Comparison of ENCODE assay signal across 19 cellular contexts in the genomic region with DNA sequence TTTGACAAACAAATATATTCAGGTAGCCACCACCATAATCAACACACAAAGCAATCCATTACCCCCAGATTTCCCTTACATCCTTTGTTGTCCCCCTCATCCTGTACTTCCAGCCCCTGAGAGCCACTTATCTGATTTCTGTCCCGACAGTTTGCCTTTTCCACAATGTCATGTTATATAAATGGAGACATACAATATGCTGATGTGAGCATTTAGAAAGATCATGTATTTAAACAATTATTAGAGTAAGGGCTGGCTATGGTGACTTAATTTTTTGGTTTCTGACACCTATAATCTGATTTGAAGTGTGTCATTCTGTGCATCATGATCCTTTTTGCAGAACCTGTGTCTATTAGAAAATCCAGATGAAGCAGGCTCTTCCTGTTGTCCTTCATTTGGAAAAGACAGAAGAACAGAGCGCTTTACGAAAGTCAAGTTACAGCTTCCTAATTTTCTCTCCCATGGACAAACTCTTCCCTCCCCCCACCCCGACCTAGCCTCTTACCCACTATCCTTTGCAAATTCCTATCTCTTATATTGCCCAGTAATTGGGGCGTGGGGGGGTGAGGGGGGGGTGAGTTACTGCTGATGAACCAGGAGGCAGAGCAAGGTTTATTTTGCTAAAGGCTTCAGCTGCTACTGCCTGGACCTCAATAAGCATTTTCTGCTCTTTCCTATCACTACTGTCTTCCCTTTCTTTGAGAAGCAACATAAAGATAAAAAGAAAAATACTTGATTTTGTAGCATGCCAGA.
DNase-seq lines count a peak whose midpoint lies in the region; ATAC-seq and TF ChIP-seq lines count a peak whose summit lies in the region.
"Had no signal": no experiment of that assay in that cellular context is flagged by ENCODE, and none has a peak within 500 bp of the region (broad histone marks: within the 10 kb centered on the region; RNA-seq: fewer than 3 reads in every experiment).

No MANE protein-coding gene starts in this region.

- H3F3A ChIP-seq in smooth muscle cell (ENCODE audit: low read depth): peaks cover 3% of the 10 kb centered on the region

- H3K27ac Mint-ChIP-seq in MCF 10A (ENCODE audit: low read depth, unreplicated experiment): no peak overlapping the region
- H3K27ac Mint-ChIP-seq: stimulated activated effector memory CD8-positive, alpha-beta T cell treated with anti-CD3 and anti-CD28 coated beads, Interleukin-12 subunit alpha, Interleukin-12 subunit beta, amount 100 ng/mL, for 72 hours had no signal

- ATAC-seq in SK-N-SH treated with all-trans-retinoic acid at 6 μM for 48 hours (no peak), GM18505 (IDR thresholded peaks at IDR 0.05; ENCODE audit: unreplicated experiment) (no peak), psoas muscle (no peak)
- ATAC-seq: stimulated activated effector memory CD8-positive, alpha-beta T cell treated with anti-CD3 and anti-CD28 coated beads, Interleukin-12 subunit alpha, Interleukin-12 subunit beta, amount 100 ng/mL, for 72 hours had no signal

- peak overlapping the region; percentile 62 for H2AFZ ChIP-seq in smooth muscle cell (ENCODE audit: low read depth)

- H3K27ac ChIP-seq in breast epithelium (no peak overlapping the region), iPS-18a (ENCODE audit: low read length) (no peak overlapping the region), smooth muscle cell (ENCODE audit: low read depth) (no peak overlapping the region), psoas muscle (no peak overlapping the region)
- H3K27ac ChIP-seq: C4-2B, parathyroid adenoma, sigmoid colon, testis had no signal

- CTCF ChIA-PET in MCF 10A (lab: Yijun Ruan, JAX): interaction anchor here (0.6 to 1.0 kb wide), 2 partner anchors 54 to 594 kb away, joined by 3 read pairs; no protein-coding TSS in a partner anchor

- no peaks in the 10 kb centered on the region for H3K9me3 ChIP-seq in breast epithelium
- no peaks in the 10 kb centered on the region for H3K9me3 ChIP-seq in iPS-18a (ENCODE audit: control insufficient read depth, low read depth, low read length)
- H3K9me3 ChIP-seq in smooth muscle cell (replicated peaks; ENCODE audit: low read depth): no peaks in the 10 kb centered on the region
- H3K9me3 ChIP-seq in psoas muscle: no peaks in the 10 kb centered on the region
- H3K9me3 ChIP-seq: sigmoid colon, testis had no signal

- TF ChIP-seq CTCF in MCF 10A (IDR thresholded peaks at IDR 0.05; ENCODE audit: unreplicated experiment) (no peak), breast epithelium (IDR thresholded peaks at IDR 0.05) (no peak), smooth muscle cell (IDR thresholded peaks at IDR 0.05; ENCODE audit: borderline replicate concordance, insufficient read depth, poor library complexity, severe bottlenecking) (no peak), psoas muscle (IDR thresholded peaks at IDR 0.05) (no peak)

- peak overlapping the region; percentile 81 for H3K4me3 Mint-ChIP-seq in MCF 10A (ENCODE audit: unreplicated experiment)

- peaks cover 25% of the 10 kb centered on the region for H3K27me3 Mint-ChIP-seq in MCF 10A (ENCODE audit: insufficient read depth, unreplicated experiment)

- peaks cover 6% of the 10 kb centered on the region for H3K36me3 Mint-ChIP-seq in MCF 10A (ENCODE audit: insufficient read depth, unreplicated experiment)
- H3K36me3 Mint-ChIP-seq: stimulated activated effector memory CD8-positive, alpha-beta T cell treated with anti-CD3 and anti-CD28 coated beads, Interleukin-12 subunit alpha, Interleukin-12 subunit beta, amount 100 ng/mL, for 72 hours had no signal

- intact Hi-C loops in MCF 10A (cut with micrococcal nuclease): loop anchor here (5.0 kb wide), 1 partner anchor 36 kb away; no protein-coding TSS in a partner anchor
- intact Hi-C loops in breast epithelium (cut with DNase I; ENCODE audit: low total_unique reads): no loop called here
- intact Hi-C loops in psoas muscle (cut with DNase I): no loop called here

- no peaks in the 10 kb centered on the region for H4K20me1 ChIP-seq in smooth muscle cell (ENCODE audit: low read depth)

- TF ChIP-seq POLR2A in breast epithelium (IDR thresholded peaks at IDR 0.05) (no peak), GM18505 (IDR thresholded peaks at IDR 0.05; ENCODE audit: borderline replicate concordance, extremely low read depth, insufficient read depth, insufficient read length) (no peak)

- DNase-seq in MCF 10A (ENCODE audit: unreplicated experiment) (no peak), breast epithelium (ENCODE audit: low spot score in 2 of 2) (no peak), smooth muscle cell (lab: John Stamatoyannopoulos, UW; ENCODE audit: unreplicated experiment) (no peak), KG1 (lab: John Stamatoyannopoulos, UW) (no peak), psoas muscle (no peak)
- DNase-seq: ACHN; activated CD4-positive, alpha-beta T cell treated with anti-CD3 and anti-CD28 coated beads for 1 hour; DMS153; GDM1; NCI-H1105; NCI-H2081 treated with DMSO at 0.1 percent for 48 hours; sigmoid colon; testis had no signal

- H3K79me2 ChIP-seq in smooth muscle cell (ENCODE audit: low read depth): no peaks in the 10 kb centered on the region
- H3K79me2 ChIP-seq: parathyroid adenoma had no signal

- no TSS peak for BruUV-seq in MCF 10A (replicated peaks; lab: Mats Ljungman, UMichigan)

- POLR2A ChIA-PET in MCF 10A (lab: Yijun Ruan, JAX): interaction anchor here (0.9 to 1.6 kb wide), 2 partner anchors 11 to 18 kb away, joined by 4 to 9 read pairs; no protein-coding TSS in a partner anchor

- peak overlapping the region; percentile 99 for H3K4me2 ChIP-seq in smooth muscle cell

- peaks cover 0 to 3% of the 10 kb centered on the region in 2 donors for H3K4me1 ChIP-seq in breast epithelium
- H3K4me1 ChIP-seq in iPS-18a (ENCODE audit: control insufficient read depth, low read depth, low read length): peaks cover 67% of the 10 kb centered on the region
- peaks cover 69% of the 10 kb centered on the region for H3K4me1 ChIP-seq in smooth muscle cell (ENCODE audit: low read depth)
- H3K4me1 ChIP-seq in psoas muscle: no peaks in the 10 kb centered on the region
- H3K4me1 ChIP-seq: parathyroid adenoma, testis had no signal

- H3K9me3 Mint-ChIP-seq in MCF 10A (ENCODE audit: unreplicated experiment): no peaks in the 10 kb centered on the region
- H3K9me3 Mint-ChIP-seq: stimulated activated effector memory CD8-positive, alpha-beta T cell treated with anti-CD3 and anti-CD28 coated beads, Interleukin-12 subunit alpha, Interleukin-12 subunit beta, amount 100 ng/mL, for 72 hours had no signal

- WGBS in smooth muscle cell (ENCODE audit: low lambda C conversion rate): 41% methylated on average over 5 of the region's 5 CpGs
- WGBS in psoas muscle, 3 donors: 36 to 42% (median 41%) methylated on average over 5 of the region's 5 CpGs

- H3K9ac ChIP-seq in iPS-18a (ENCODE audit: low read length) (no peak overlapping the region), smooth muscle cell (ENCODE audit: low read depth) (no peak overlapping the region)
- H3K9ac ChIP-seq: parathyroid adenoma had no signal

- H3K36me3 ChIP-seq in breast epithelium (no peaks in the 10 kb centered on the region), iPS-18a (ENCODE audit: control insufficient read depth, low read depth, low read length) (no peaks in the 10 kb centered on the region), smooth muscle cell (ENCODE audit: low read depth) (no peaks in the 10 kb centered on the region), psoas muscle (ENCODE audit: insufficient read depth in 1 of 2, low read depth in 1 of 2) (no peaks in the 10 kb centered on the region)
- H3K36me3 ChIP-seq: sigmoid colon had no signal

- H3K4me1 Mint-ChIP-seq in MCF 10A (ENCODE audit: insufficient read depth, unreplicated experiment): peaks cover 45% of the 10 kb centered on the region

- H3K27me3 ChIP-seq in breast epithelium (peaks cover 2 to 30% of the 10 kb centered on the region in 2 donors), iPS-18a (ENCODE audit: control insufficient read depth, insufficient read depth, low read length) (peaks cover 9% of the 10 kb centered on the region), smooth muscle cell (ENCODE audit: low read depth) (no peaks in the 10 kb centered on the region), psoas muscle (ENCODE audit: insufficient read depth in 3 of 3, low read length in 2 of 3) (peaks cover 0 to 65% (median 11%) of the 10 kb centered on the region in 3 donors)
- H3K27me3 ChIP-seq: testis had no signal

- H3K4me3 ChIP-seq in breast epithelium: no peak overlapping the region
- H3K4me3 ChIP-seq in iPS-18a (ENCODE audit: low read length): peak overlapping the region; percentile 81
- H3K4me3 ChIP-seq in smooth muscle cell: no peak overlapping the region
- no peak overlapping the region for H3K4me3 ChIP-seq in psoas muscle
- H3K4me3 ChIP-seq: sigmoid colon had no signal

TF ChIP-seq in SK-N-SH treated with all-trans-retinoic acid at 6 μM for 48 hours, 23 proteins besides CTCF, POLR2A, EP300 and RAD21:
- peak; percentile 68; the same call in 1 of the 2 replicates for TF ChIP-seq PATZ1 (CRISPR knock-in tag; IDR thresholded peaks at IDR 0.05; ENCODE audit: borderline replicate concordance)
- TF ChIP-seq OSR1 (CRISPR knock-in tag; IDR thresholded peaks at IDR 0.05): no peak
TF ChIP-seq in SK-N-SH treated with all-trans-retinoic acid at 6 μM for 48 hours: peak in this region for 1.
